Comparison of ENCODE assay signal across 19 cellular contexts in the genomic region with DNA sequence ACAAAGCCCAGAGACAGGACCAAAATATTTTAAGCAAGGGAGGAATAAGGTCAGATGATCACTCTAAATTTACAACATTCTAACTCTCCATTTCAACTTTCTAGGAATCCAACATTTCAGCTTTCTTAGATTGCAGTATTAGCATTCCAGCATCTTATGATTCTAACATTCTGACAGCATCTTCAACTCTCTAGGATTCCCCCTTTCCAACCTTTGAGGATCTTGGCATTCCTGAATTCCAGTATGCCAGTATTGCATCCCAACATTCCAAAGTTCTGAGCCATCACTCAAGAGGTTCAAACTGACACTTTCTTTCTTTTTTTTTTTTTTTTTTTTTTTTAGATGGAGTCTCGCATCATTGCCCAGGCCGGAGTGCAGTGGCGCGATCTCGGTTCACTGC. TPM values are rescaled to one million over a fixed set of nuclear protein-coding genes. Genes with fewer than 3 reads are reported as not detected.
DNase-seq lines count a peak whose midpoint lies in the region; ATAC-seq and TF ChIP-seq lines count a peak whose summit lies in the region.
"Had no signal": no experiment of that assay in that cellular context is flagged by ENCODE, and none has a peak within 500 bp of the region (broad histone marks: within the 10 kb centered on the region; RNA-seq: fewer than 3 reads in every experiment).

No MANE protein-coding gene starts in this region.

- no peaks in the 10 kb centered on the region for H3K4me1 Mint-ChIP-seq in Calu3 (ENCODE audit: low read depth, unreplicated experiment)
- H3K4me1 Mint-ChIP-seq in endodermal cell, result no peaks in the 10 kb centered on the region
- H3K4me1 Mint-ChIP-seq in osteocyte (ENCODE audit: unreplicated experiment), result peaks cover 5% of the 10 kb centered on the region
- H3K4me1 Mint-ChIP-seq: H9, neural crest cell had no signal

- in situ Hi-C loops in GM13976 (cut with MboI; ENCODE audit: low sequenced_read_pairs, unreplicated experiment), result no loop called here

- no peak overlapping the region for H3K9ac ChIP-seq in endodermal cell (ENCODE audit: extremely low read depth, low read length, poor library complexity, severe bottlenecking)

- CTCF ChIA-PET in Calu3 (lab: Charles Lee), result interaction anchor here (0.6 kb wide), 1 partner anchor 37 kb away, joined by 3 read pairs; no protein-coding TSS in a partner anchor

- H3K27ac Mint-ChIP-seq in Calu3 (ENCODE audit: unreplicated experiment) (no peak overlapping the region), endodermal cell (peak overlapping the region; percentile 44), osteocyte (ENCODE audit: unreplicated experiment) (peak overlapping the region; percentile 63)
- H3K27ac Mint-ChIP-seq: H9; stimulated activated memory B cell treated with anti-CD40 and anti-IgM and Interleukin-4, amounts not matched to agents 10 μg/mL and 1 μg/mL and 100 μg/mL, for 72 hours had no signal

- TF ChIP-seq POLR2A in ovary (IDR thresholded peaks at IDR 0.05), result no peak

- H3K27me3 Mint-ChIP-seq in Calu3 (ENCODE audit: unreplicated experiment) (no peaks in the 10 kb centered on the region), endodermal cell (ENCODE audit: insufficient read depth) (no peaks in the 10 kb centered on the region), osteocyte (ENCODE audit: unreplicated experiment) (no peaks in the 10 kb centered on the region)
- H3K27me3 Mint-ChIP-seq: stimulated activated memory B cell treated with anti-CD40 and anti-IgM and Interleukin-4, amounts not matched to agents 10 μg/mL and 1 μg/mL and 100 μg/mL, for 72 hours had no signal

- intact Hi-C loops in Calu3 (cut with micrococcal nuclease; ENCODE audit: unreplicated experiment) (loop anchor here (10.0 kb wide), 1 partner anchor 235 kb away; a partner anchor contains a TSS), ovary (cut with DNase I) (no loop called here)

- no peaks in the 10 kb centered on the region for H3K9me3 ChIP-seq in endodermal cell (ENCODE audit: control insufficient read depth, low read length)
- no peaks in the 10 kb centered on the region for H3K9me3 ChIP-seq in ovary
- H3K9me3 ChIP-seq: sigmoid colon, uterus had no signal

- peaks cover 59% of the 10 kb centered on the region for H3K36me3 ChIP-seq in endodermal cell (ENCODE audit: control insufficient read depth, insufficient read depth, low read length)
- no peaks in the 10 kb centered on the region for H3K36me3 ChIP-seq in ovary
- H3K36me3 ChIP-seq: uterus had no signal

- WGBS in endodermal cell (ENCODE audit: insufficient coverage in 1 of 2, insufficient read length in 1 of 2), 2 experiments, result 85 to 86% methylated on average over 4 to 5 of the region's 5 CpGs
- WGBS in ovary, 3 donors, result 95% methylated on average over 5 of the region's 5 CpGs

- H3K4me3 Mint-ChIP-seq in Calu3 (ENCODE audit: low read depth, unreplicated experiment), result no peak overlapping the region
- H3K4me3 Mint-ChIP-seq in endodermal cell, result no peak overlapping the region
- H3K4me3 Mint-ChIP-seq in osteocyte (ENCODE audit: unreplicated experiment), result no peak overlapping the region
- H3K4me3 Mint-ChIP-seq: H9; neural crest cell; stimulated activated memory B cell treated with anti-CD40 and anti-IgM and Interleukin-4, amounts not matched to agents 10 μg/mL and 1 μg/mL and 100 μg/mL, for 72 hours had no signal

- H3K4me1 ChIP-seq in endodermal cell (ENCODE audit: control insufficient read depth, insufficient read depth, low read length) (no peaks in the 10 kb centered on the region), ovary (ENCODE audit: insufficient read depth) (no peaks in the 10 kb centered on the region)
- H3K4me1 ChIP-seq: sigmoid colon, uterus had no signal

- no peak for TF ChIP-seq EP300 in ovary (IDR thresholded peaks at IDR 0.05)

- BruUV-seq in Calu3 (replicated peaks; lab: Mats Ljungman, UMichigan), result TSS peak; percentile 45

- H3K36me3 Mint-ChIP-seq in Calu3 (ENCODE audit: insufficient read depth, unreplicated experiment) (peaks cover 7% of the 10 kb centered on the region), endodermal cell (ENCODE audit: low read depth) (peaks cover 49% of the 10 kb centered on the region), osteocyte (ENCODE audit: unreplicated experiment) (peaks cover 33% of the 10 kb centered on the region)

- H3K27me3 ChIP-seq in endodermal cell (ENCODE audit: control insufficient read depth, insufficient read depth, low read length, poor library complexity, severe bottlenecking), result no peaks in the 10 kb centered on the region
- H3K27me3 ChIP-seq in ovary, result no peaks in the 10 kb centered on the region
- H3K27me3 ChIP-seq: sigmoid colon, uterus had no signal

- no peak for ATAC-seq in GM21529 (IDR thresholded peaks at IDR 0.05; ENCODE audit: unreplicated experiment)
- ATAC-seq: left ventricle myocardium superior; stimulated activated memory B cell treated with anti-CD40 and anti-IgM and Interleukin-4, amounts not matched to agents 10 μg/mL and 1 μg/mL and 100 μg/mL, for 72 hours had no signal

- H3K9me3 Mint-ChIP-seq in Calu3 (ENCODE audit: low read depth, unreplicated experiment) (no peaks in the 10 kb centered on the region), endodermal cell (no peaks in the 10 kb centered on the region), osteocyte (ENCODE audit: unreplicated experiment) (no peaks in the 10 kb centered on the region)
- H3K9me3 Mint-ChIP-seq: H9; neural crest cell; stimulated activated memory B cell treated with anti-CD40 and anti-IgM and Interleukin-4, amounts not matched to agents 10 μg/mL and 1 μg/mL and 100 μg/mL, for 72 hours had no signal

- no peak overlapping the region for H3K27ac ChIP-seq in endodermal cell (ENCODE audit: low read depth, low read length)
- H3K27ac ChIP-seq in ovary, result no peak overlapping the region
- H3K27ac ChIP-seq: epithelial cell of prostate, sigmoid colon, uterus had no signal

- DNase-seq in Calu3 (no peak), NCI-H226 (peak; percentile 94), endodermal cell (no peak), osteocyte (ENCODE audit: extremely low spot score, unreplicated experiment) (no peak), GM13976 (ENCODE audit: low spot score) (no peak), ovary (no peak)
- DNase-seq: cerebellar nuclear complex; COR-L47; H9; hypothalamus; left ventricle myocardium superior; SIG-M5; sigmoid colon; stimulated activated CD4-positive, alpha-beta T cell treated with anti-CD3 and anti-CD28 coated beads, Interleukin-4, amount 100 ng/mL, for 24 hours; uterus had no signal

- no peak for TF ChIP-seq CTCF in Calu3 (IDR thresholded peaks at IDR 0.05; ENCODE audit: unreplicated experiment)
- TF ChIP-seq CTCF in endodermal cell (conservative IDR thresholded peaks at IDR 0.05), result no peak
- TF ChIP-seq CTCF in osteocyte (IDR thresholded peaks at IDR 0.05), result no peak
- TF ChIP-seq CTCF in GM13976 (IDR thresholded peaks at IDR 0.05; ENCODE audit: borderline replicate concordance, control extremely low read depth, extremely low read depth, insufficient read depth, missing control alignments), result no peak
- TF ChIP-seq CTCF in ovary (IDR thresholded peaks at IDR 0.05), result no peak

- H3K4me3 ChIP-seq in endodermal cell (ENCODE audit: low read length) (no peak overlapping the region), ovary (no peak overlapping the region)
- H3K4me3 ChIP-seq: sigmoid colon, uterus had no signal

RNA-seq across cellular contexts. Expression of a gene that starts 13.8 kb away (rescaled TPM):
- 39.2 and 42.0 TPM in 2 replicates for total RNA-seq in Calu3 (2022)
- 10 to 100 TPM; 56.3 to 60.1 TPM for total RNA-seq in endodermal cell
- polyA plus RNA-seq in endodermal cell (2013, experiment 1 of 2), result 21.7 TPM
- 26.9 TPM for polyA plus RNA-seq in endodermal cell (2013, experiment 2 of 2)
- total RNA-seq in osteocyte, result 244 and 255 TPM in 2 replicates
- total RNA-seq in ovary, result 10 to 100 TPM in 6 of 7 donors, 1 to 10 TPM in 1; 9.1 to 31.8 (median 22.1) TPM
- 10 to 100 TPM; 14.2 to 18.1 TPM for polyA plus RNA-seq in ovary

RNA-seq across cellular contexts. Expression of a gene that starts 24.0 kb away (rescaled TPM):
- total RNA-seq in Calu3 (2022), result 6.4 and 8.5 TPM in 2 replicates
- 1 to 10 TPM; 4.5 to 6.2 TPM for total RNA-seq in endodermal cell
- 8.9 TPM for polyA plus RNA-seq in endodermal cell (2013, experiment 1 of 2)
- 12.0 TPM for polyA plus RNA-seq in endodermal cell (2013, experiment 2 of 2)
- total RNA-seq in osteocyte, result 4.6 and 5.5 TPM in 2 replicates
- 1 to 10 TPM; 2.6 to 6.5 (median 4.7) TPM for total RNA-seq in ovary
- polyA plus RNA-seq in ovary, result 1 to 10 TPM in 1 of 2 donors, under 1 TPM in 1; 0.83 to 7.2 TPM

RNA-seq across cellular contexts. Expression of a gene that starts 30.0 kb away (rescaled TPM):
- 45.8 and 48.0 TPM in 2 replicates for total RNA-seq in Calu3 (2022)
- total RNA-seq in endodermal cell, result 10 to 100 TPM; 38.4 to 44.6 TPM
- 33.6 TPM for polyA plus RNA-seq in endodermal cell (2013, experiment 1 of 2)
- polyA plus RNA-seq in endodermal cell (2013, experiment 2 of 2), result 29.5 TPM
- total RNA-seq in osteocyte, result 34.4 and 35.9 TPM in 2 replicates
- 10 to 100 TPM; 12.8 to 46.1 (median 32.1) TPM for total RNA-seq in ovary
- polyA plus RNA-seq in ovary, result 10 to 100 TPM; 17.4 to 23.6 TPM

RNA-seq across cellular contexts. Expression of a gene that starts 36.4 kb away (rescaled TPM):
- 3.9 and 5.0 TPM in 2 replicates for total RNA-seq in Calu3 (2022)
- total RNA-seq in endodermal cell, result 10 to 100 TPM in 1 of 2 donors, 1 to 10 TPM in 1; 5.7 to 16.5 TPM
- 8.9 TPM for polyA plus RNA-seq in endodermal cell (2013, experiment 1 of 2)
- 10.4 TPM for polyA plus RNA-seq in endodermal cell (2013, experiment 2 of 2)
- total RNA-seq in osteocyte, result 8.5 and 9.2 TPM in 2 replicates
- 10 to 100 TPM in 3 of 7 donors, 1 to 10 TPM in 4; 6.5 to 22.3 (median 9.9) TPM for total RNA-seq in ovary
- 10 to 100 TPM in 1 of 2 donors, 1 to 10 TPM in 1; 6.2 to 16.1 TPM for polyA plus RNA-seq in ovary

RNA-seq across cellular contexts. Expression of a gene that starts 57.2 kb away (rescaled TPM):
- total RNA-seq in Calu3 (2022), result 44.7 and 49.5 TPM in 2 replicates
- 10 to 100 TPM; 15.7 to 23.6 TPM for total RNA-seq in endodermal cell
- polyA plus RNA-seq in endodermal cell (2013, experiment 1 of 2), result 21.9 TPM
- 19.8 TPM for polyA plus RNA-seq in endodermal cell (2013, experiment 2 of 2)
- total RNA-seq in osteocyte, result 10.6 and 11.6 TPM in 2 replicates
- total RNA-seq in ovary, result 10 to 100 TPM in 4 of 7 donors, 1 to 10 TPM in 3; 6.6 to 25.0 (median 13.8) TPM
- 10 to 100 TPM in 1 of 2 donors, 1 to 10 TPM in 1; 1.5 to 24.6 TPM for polyA plus RNA-seq in ovary
